11 cellular contexts compared by ENCODE assay signal in the genomic region with DNA sequence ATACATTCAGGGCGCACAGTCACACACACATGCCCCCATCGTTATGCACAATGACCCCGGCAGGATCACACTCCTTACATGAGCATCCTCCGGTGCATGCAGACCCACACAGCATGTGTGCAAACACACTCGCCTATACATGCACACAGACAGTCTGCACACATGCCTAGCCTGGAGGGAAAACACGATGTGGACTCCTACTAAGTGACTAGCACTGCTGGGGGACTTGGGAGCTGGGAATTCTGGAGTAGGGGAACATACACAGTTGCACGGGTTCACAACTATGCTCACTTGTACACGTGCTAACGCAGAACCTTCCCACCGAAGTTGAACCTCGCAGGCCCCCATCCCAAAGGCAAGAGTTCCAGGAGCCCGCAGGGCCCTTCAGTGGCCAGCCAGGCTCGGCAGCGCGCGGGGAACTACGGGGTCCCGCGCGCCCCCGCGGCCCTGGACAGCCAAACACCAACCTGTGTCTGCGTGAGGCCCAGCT. TPM values are rescaled to one million over a fixed set of nuclear protein-coding genes. Genes with fewer than 3 reads are reported as not detected.
A peak's percentile ranks its signal among the peaks of the same experiment; 100 is the strongest.
DNase-seq lines count a peak whose midpoint lies in the region; ATAC-seq and TF ChIP-seq lines count a peak whose summit lies in the region.
"Had no signal": no experiment of that assay in that cellular context is flagged by ENCODE, and none has a peak within 500 bp of the region (broad histone marks: within the 10 kb centered on the region; RNA-seq: fewer than 3 reads in every experiment).

No MANE protein-coding gene starts in this region.

- 14 to 19% methylated on average over 23 of the region's 23 CpGs for WGBS in heart right ventricle, 2 donors

- no peaks in the 10 kb centered on the region for H3K9me3 ChIP-seq in heart right ventricle
- H3K9me3 ChIP-seq: SJSA1 had no signal

- intact Hi-C loops in heart right ventricle (cut with DNase I) (loop anchor here in 6 of 10 donors (5.0 to 10.0 kb wide), 3 partner anchors 41 to 288 kb away; partner anchors contain the start of gene SLC35B1 (in 5 of the 6)), Right ventricle myocardium superior (cut with DNase I) (loop anchor here (10.0 kb wide), 1 partner anchor 288 kb away; the partner anchor contains the start of gene SLC35B1), CD14-positive monocyte (cut with micrococcal nuclease) (loop anchor here in 1 of 2 donors (10.0 kb wide), 1 partner anchor 418 kb away; the partner anchor contains the start of gene NXPH3)

- peak overlapping the region in 1 of 10 donors; percentile 4 for H3K27ac ChIP-seq in heart right ventricle
- no peak overlapping the region for H3K27ac ChIP-seq in coronary artery
- H3K27ac ChIP-seq: SJSA1 had no signal

- peaks cover 0 to 3% (median 0%) of the 10 kb centered on the region in 7 donors for H3K9me3 Mint-ChIP-seq in naive B cell
- H3K9me3 Mint-ChIP-seq in CD14-positive monocyte, result peaks cover 3 to 24% (median 13%) of the 10 kb centered on the region in 7 donors

- peaks cover 69 to 95% (median 92%) of the 10 kb centered on the region in 3 donors for H3K27me3 Mint-ChIP-seq in naive B cell
- H3K27me3 Mint-ChIP-seq in CD14-positive monocyte (ENCODE audit: low read depth in 3 of 3), result peaks cover 85 to 98% (median 92%) of the 10 kb centered on the region in 3 donors

- H3K4me1 ChIP-seq in heart right ventricle, result peaks cover 7 to 39% (median 30%) of the 10 kb centered on the region in 9 donors

- H3K36me3 Mint-ChIP-seq in naive B cell, result peaks cover 0 to 20% of the 10 kb centered on the region in 2 donors
- H3K36me3 Mint-ChIP-seq in CD14-positive monocyte, result peaks cover 0 to 11% of the 10 kb centered on the region in 2 donors

- DNase-seq in heart right ventricle, result no peak
- no peak for DNase-seq in Right ventricle myocardium superior
- DNase-seq in coronary artery (ENCODE audit: low spot score), result peak; percentile 70
- DNase-seq in naive B cell, result no peak
- DNase-seq in NCI-H1105 treated with DMSO at 0.1 percent for 48 hours (lab: John Stamatoyannopoulos, UW), result no peak
- no peak for DNase-seq in CD14-positive monocyte (ENCODE audit: low spot score)
- DNase-seq: stimulated activated naive CD4-positive, alpha-beta T cell treated with Interleukin-2 at 50 U/mL for 16 hours had no signal

- H3K4me3 Mint-ChIP-seq in naive B cell, result peak overlapping the region; percentile 13 to 89 (median 77)
- H3K4me3 Mint-ChIP-seq in CD14-positive monocyte, result peak overlapping the region in 1 of 2 donors; percentile 77

- H3K4me3 ChIP-seq in heart right ventricle, result peak overlapping the region; percentile 29 to 56 (median 46)
- H3K4me3 ChIP-seq in coronary artery, result peak overlapping the region; percentile 73
- H3K4me3 ChIP-seq: K562 had no signal

- peaks cover 31 to 35% (median 33%) of the 10 kb centered on the region in 3 donors for H3K4me1 Mint-ChIP-seq in naive B cell
- H3K4me1 Mint-ChIP-seq in CD14-positive monocyte, result peaks cover 31% of the 10 kb centered on the region

- no peak for ATAC-seq in heart right ventricle
- no peak for ATAC-seq in Right ventricle myocardium superior (ENCODE audit: poor library complexity)
- no peak for ATAC-seq in naive B cell (ENCODE audit: low read depth in 2 of 2)
- ATAC-seq in HG03025 (IDR thresholded peaks at IDR 0.05; ENCODE audit: low FRiP score, unreplicated experiment), result no peak
- no peak for ATAC-seq in HG02981 (IDR thresholded peaks at IDR 0.05; ENCODE audit: unreplicated experiment)
- ATAC-seq: K562 had no signal

- TF ChIP-seq CTCF in heart right ventricle (IDR thresholded peaks at IDR 0.05) (no peak), coronary artery (IDR thresholded peaks at IDR 0.05) (no peak), CD14-positive monocyte (IDR thresholded peaks at IDR 0.05) (no peak)

- H3K27me3 ChIP-seq in heart right ventricle, result peaks cover 29 to 98% (median 94%) of the 10 kb centered on the region in 7 donors

- H3K27ac Mint-ChIP-seq in naive B cell (no peak overlapping the region), CD14-positive monocyte (no peak overlapping the region)

- H3K36me3 ChIP-seq in heart right ventricle, result no peaks in the 10 kb centered on the region
- H3K36me3 ChIP-seq: SJSA1 had no signal

RNA-seq across cellular contexts. Expression of gene DLX3, which starts 2.0 kb away (rescaled TPM):
- total RNA-seq in heart right ventricle, result under 1 TPM in 2 of 10 donors, not detected in 8; 0.11 to 0.23 TPM
- under 1 TPM in 1 of 2 donors, not detected in 1; 0.03 TPM for polyA plus RNA-seq in heart right ventricle
- not detected for total RNA-seq in Right ventricle myocardium superior
- polyA plus RNA-seq in naive B cell (ENCODE audit: low read depth in 6 of 6), result not detected
- not detected for polyA plus RNA-seq in CD14-positive monocyte
- total RNA-seq: K562, SJSA1 had no signal
- polyA plus RNA-seq: K562 had no signal

RNA-seq across cellular contexts. Expression of gene DLX4, which starts 24.0 kb away (rescaled TPM):
- total RNA-seq in heart right ventricle (under 1 TPM in 1 of 10 donors, not detected in 9; 0.26 TPM), Right ventricle myocardium superior (not detected)
- polyA plus RNA-seq in heart right ventricle (under 1 TPM in 1 of 2 donors, not detected in 1; 0.03 TPM), naive B cell (ENCODE audit: low read depth in 6 of 6) (under 1 TPM in 3 of 6 donors, not detected in 3; 0.18 to 0.22 (median 0.21) TPM), CD14-positive monocyte (under 1 TPM in 1 of 2 donors, not detected in 1; 0.20 TPM)
- total RNA-seq: SJSA1 had no signal
